In genomic region chr9:127866535-127866934, GRCh38 we compare ENCODE assay signal across 25 cellular contexts. TPM values are rescaled to one million over a fixed set of nuclear protein-coding genes. Genes with fewer than 3 reads are reported as not detected.
DNase-seq lines count a peak whose midpoint lies in the region; ATAC-seq, FAIRE-seq and TF ChIP-seq lines count a peak whose summit lies in the region.
"Had no signal": no experiment of that assay in that cellular context is flagged by ENCODE, and none has a peak within 500 bp of the region (broad histone marks: within the 10 kb centered on the region; RNA-seq: fewer than 3 reads in every experiment).

No MANE protein-coding gene starts in this region.

- H3K9ac ChIP-seq in BLaER1, result peak overlapping the region; percentile 71; the same call in 1 of the 2 replicates

- TF ChIP-seq CTCF in GM10248 (IDR thresholded peaks at IDR 0.05; ENCODE audit: control extremely low read depth, extremely low read depth, low read depth, missing control alignments), result no peak

- H3K27ac ChIP-seq in BLaER1, result peak overlapping the region; percentile 92
- H3K27ac ChIP-seq in small intestine (ENCODE audit: low read depth in 1 of 2, low read length in 1 of 2), result no peak overlapping the region
- H3K27ac ChIP-seq: psoas muscle, SK-N-MC had no signal

- 90 to 91% (median 91%) methylated on average over 13 of the region's 13 CpGs for WGBS in small intestine, 3 donors

- H3K27ac Mint-ChIP-seq in T-cell, result peak overlapping the region; percentile 24 to 36
- H3K27ac Mint-ChIP-seq in natural killer cell treated with Interleukin-12 subunit alpha and Interleukin-12 subunit beta and Interleukin-15 and Interleukin-18, amount 100 ng/mL, for 72 hours, result no peak overlapping the region
- H3K27ac Mint-ChIP-seq: activated naive CD4-positive, alpha-beta T cell treated with anti-CD3 and anti-CD28 coated beads, Interleukin-2, amount 50 U/mL, for 24 hours had no signal

- H4K20me1 ChIP-seq in BLaER1, result no peaks in the 10 kb centered on the region

- H3K36me3 ChIP-seq in BLaER1 (peaks cover 8% of the 10 kb centered on the region; the same call in 1 of the 2 replicates), small intestine (ENCODE audit: control insufficient read depth in 2 of 2, insufficient read depth in 2 of 2, low read length in 2 of 2) (no peaks in the 10 kb centered on the region)

- CTCF ChIA-PET in GM10248 (lab: Yijun Ruan, JAX) (interaction anchor here (2.8 to 3.0 kb wide), 2 partner anchors 12 to 132 kb away, joined by 11 read pairs; partner anchors contain the start of genes ENG and TOR2A), T-cell (lab: Charles Lee) (no interaction called here)

- peak; percentile 72 for DNase-seq in GM10248 (ENCODE audit: extremely low spot score)
- no peak for DNase-seq in T-cell
- DNase-seq in natural killer cell treated with Interleukin-12 subunit alpha and Interleukin-12 subunit beta and Interleukin-15 and Interleukin-18, amount 100 ng/mL, for 72 hours (ENCODE audit: low spot score), result peak; percentile 44
- DNase-seq in small intestine, result no peak
- DNase-seq in effector CD8-positive, alpha-beta T cell (lab: John Stamatoyannopoulos, UW), result no peak
- DNase-seq: activated CD4-positive, alpha-beta T cell treated with anti-CD3 and anti-CD28 coated beads, Interleukin-2, amount 10 ng/mL, durations not matched to agents 7 days and 5 days; CD4-positive, alpha-beta memory T cell; cortex of kidney; DMS 273 treated with DMSO at 0.1 percent for 48 hours; esophagus squamous epithelium; islet precursor cell; NCI-H1417 treated with DMSO at 0.1 percent for 48 hours; NCI-H446 treated with DMSO at 0.1 percent for 48 hours; NK-92 treated with Interleukin-12 subunit alpha and Interleukin-12 subunit beta, amount 100 ng/mL, for 24 hours; psoas muscle; testis had no signal

- no peak overlapping the region for H3K4me3 Mint-ChIP-seq in T-cell
- no peak overlapping the region for H3K4me3 Mint-ChIP-seq in natural killer cell treated with Interleukin-12 subunit alpha and Interleukin-12 subunit beta and Interleukin-15 and Interleukin-18, amount 100 ng/mL, for 72 hours
- H3K4me3 Mint-ChIP-seq: activated CD4-positive, alpha-beta T cell treated with anti-CD3 and anti-CD28 coated beads, Interleukin-2, amount 10 ng/mL, durations not matched to agents 7 days and 5 days; activated naive CD4-positive, alpha-beta T cell treated with anti-CD3 and anti-CD28 coated beads, Interleukin-2, amount 50 U/mL, for 24 hours; CD4-positive, alpha-beta memory T cell; endodermal cell had no signal

- H3K9me3 ChIP-seq in BLaER1, result no peaks in the 10 kb centered on the region
- H3K9me3 ChIP-seq in small intestine (ENCODE audit: control insufficient read depth, low read depth), result no peaks in the 10 kb centered on the region
- H3K9me3 ChIP-seq: esophagus squamous epithelium, psoas muscle, testis had no signal

- H3K9me3 Mint-ChIP-seq in T-cell, result no peaks in the 10 kb centered on the region
- H3K9me3 Mint-ChIP-seq in natural killer cell treated with Interleukin-12 subunit alpha and Interleukin-12 subunit beta and Interleukin-15 and Interleukin-18, amount 100 ng/mL, for 72 hours, result no peaks in the 10 kb centered on the region
- H3K9me3 Mint-ChIP-seq: activated CD4-positive, alpha-beta T cell treated with anti-CD3 and anti-CD28 coated beads, Interleukin-2, amount 10 ng/mL, durations not matched to agents 7 days and 5 days; activated naive CD4-positive, alpha-beta T cell treated with anti-CD3 and anti-CD28 coated beads, Interleukin-2, amount 50 U/mL, for 24 hours; CD4-positive, alpha-beta memory T cell; endodermal cell had no signal

- ATAC-seq in T-cell (replicated peaks in 1 of 4) (no peak), GM18909 (IDR thresholded peaks at IDR 0.05; ENCODE audit: poor library complexity, unreplicated experiment) (no peak)
- ATAC-seq in natural killer cell treated with Interleukin-12 subunit alpha and Interleukin-12 subunit beta and Interleukin-15 and Interleukin-18, amount 100 ng/mL, for 72 hours, result no peak
- ATAC-seq: Panc1, psoas muscle had no signal

- H3K4me1 Mint-ChIP-seq in T-cell, result peaks cover 34 to 38% (median 37%) of the 10 kb centered on the region in 3 donors
- H3K4me1 Mint-ChIP-seq in natural killer cell treated with Interleukin-12 subunit alpha and Interleukin-12 subunit beta and Interleukin-15 and Interleukin-18, amount 100 ng/mL, for 72 hours (ENCODE audit: low read depth in 2 of 2), result peaks cover 18 to 27% of the 10 kb centered on the region in 2 donors

- FAIRE-seq in small intestine (lab: Jason Lieb, UNC), result no peak
- FAIRE-seq: frontal cortex, H1 had no signal

- POLR2A ChIA-PET in GM10248 (lab: Yijun Ruan, JAX), result no interaction called here
- POLR2A ChIA-PET in T-cell (lab: Charles Lee), result interaction anchor here in 1 of 2 donors (0.7 kb wide), 1 partner anchor 12 kb away, joined by 7 read pairs; the partner anchor contains the start of gene ENG

- H3K27me3 ChIP-seq in BLaER1, result no peaks in the 10 kb centered on the region
- H3K27me3 ChIP-seq in small intestine (ENCODE audit: control insufficient read depth in 2 of 2, insufficient read depth in 2 of 2, low read length in 2 of 2), result no peaks in the 10 kb centered on the region
- H3K27me3 ChIP-seq: esophagus squamous epithelium, testis had no signal

- H3K4me2 ChIP-seq in BLaER1, result peak overlapping the region; percentile 92

- no peak overlapping the region for H3K4me3 ChIP-seq in BLaER1
- H3K4me3 ChIP-seq in small intestine (ENCODE audit: low read depth in 1 of 2, low read length in 2 of 2), result no peak overlapping the region
- H3K4me3 ChIP-seq: esophagus squamous epithelium, lung, psoas muscle, SK-N-MC, testis had no signal

- no peaks in the 10 kb centered on the region for H3K27me3 Mint-ChIP-seq in T-cell
- H3K27me3 Mint-ChIP-seq in natural killer cell treated with Interleukin-12 subunit alpha and Interleukin-12 subunit beta and Interleukin-15 and Interleukin-18, amount 100 ng/mL, for 72 hours, result no peaks in the 10 kb centered on the region
- H3K27me3 Mint-ChIP-seq: activated CD4-positive, alpha-beta T cell treated with anti-CD3 and anti-CD28 coated beads, Interleukin-2, amount 10 ng/mL, durations not matched to agents 7 days and 5 days; activated naive CD4-positive, alpha-beta T cell treated with anti-CD3 and anti-CD28 coated beads, Interleukin-2, amount 50 U/mL, for 24 hours; CD4-positive, alpha-beta memory T cell had no signal

- no peaks in the 10 kb centered on the region for H3K36me3 Mint-ChIP-seq in T-cell
- no peaks in the 10 kb centered on the region for H3K36me3 Mint-ChIP-seq in natural killer cell treated with Interleukin-12 subunit alpha and Interleukin-12 subunit beta and Interleukin-15 and Interleukin-18, amount 100 ng/mL, for 72 hours
- H3K36me3 Mint-ChIP-seq: activated naive CD4-positive, alpha-beta T cell treated with anti-CD3 and anti-CD28 coated beads, Interleukin-2, amount 50 U/mL, for 24 hours had no signal

- peaks cover 92% of the 10 kb centered on the region for H3K4me1 ChIP-seq in BLaER1
- peaks cover 0 to 5% of the 10 kb centered on the region in 2 donors for H3K4me1 ChIP-seq in small intestine (ENCODE audit: control insufficient read depth in 2 of 2, insufficient read depth in 1 of 2, low read depth in 1 of 2, low read length in 1 of 2)

RNA-seq across cellular contexts. Expression of gene AK1, which starts 10.9 kb away (rescaled TPM):
- total RNA-seq in T-cell, result 10 to 100 TPM; 40.5 to 54.9 (median 50.4) TPM
- total RNA-seq in natural killer cell treated with Interleukin-12 subunit alpha and Interleukin-12 subunit beta and Interleukin-15 and Interleukin-18, amount 100 ng/mL, for 72 hours, result 10 to 100 TPM; 11.5 to 13.0 TPM
- polyA plus RNA-seq in small intestine, result 10 to 100 TPM; 50.8 to 60.6 (median 52.5) TPM

RNA-seq across cellular contexts. Expression of gene ENG, which starts 12.1 kb away (rescaled TPM):
- 10 to 100 TPM in 1 of 5 donors, 1 to 10 TPM in 4; 6.8 to 16.7 (median 8.8) TPM for total RNA-seq in T-cell
- total RNA-seq in natural killer cell treated with Interleukin-12 subunit alpha and Interleukin-12 subunit beta and Interleukin-15 and Interleukin-18, amount 100 ng/mL, for 72 hours, result 10 to 100 TPM; 12.7 to 34.1 TPM
- polyA plus RNA-seq in small intestine, result 10 to 100 TPM in 1 of 3 donors, 1 to 10 TPM in 2; 3.1 to 84.0 (median 5.7) TPM

RNA-seq across cellular contexts. Expression of gene ST6GALNAC6, which starts 32.9 kb away (rescaled TPM):
- 100 to 1,000 TPM in 2 of 5 donors, 10 to 100 TPM in 3; 73.0 to 123 (median 86.3) TPM for total RNA-seq in T-cell
- 10 to 100 TPM; 53.4 to 67.2 TPM for total RNA-seq in natural killer cell treated with Interleukin-12 subunit alpha and Interleukin-12 subunit beta and Interleukin-15 and Interleukin-18, amount 100 ng/mL, for 72 hours
- polyA plus RNA-seq in small intestine, result 10 to 100 TPM in 2 of 3 donors, 1 to 10 TPM in 1; 2.2 to 31.8 (median 15.4) TPM

RNA-seq across cellular contexts. Expression of gene ST6GALNAC4, which starts 50.3 kb away (rescaled TPM):
- total RNA-seq in T-cell, result 10 to 100 TPM; 24.9 to 40.7 (median 35.1) TPM
- total RNA-seq in natural killer cell treated with Interleukin-12 subunit alpha and Interleukin-12 subunit beta and Interleukin-15 and Interleukin-18, amount 100 ng/mL, for 72 hours, result 10 to 100 TPM; 17.5 to 44.5 TPM
- polyA plus RNA-seq in small intestine, result 10 to 100 TPM; 20.4 to 34.7 (median 24.6) TPM

Comparison
In these comparisons a context has a peak if more than half of its experiments do, and no peak if none do; other contexts are left out.
1. DNase-seq: peak in GM10248 (single experiment) and natural killer cell treated with Interleukin-12 subunit alpha and Interleukin-12 subunit beta and Interleukin-15 and Interleukin-18, amount 100 ng/mL, for 72 hours (single experiment); none in T-cell (0 of 34), small intestine (single experiment) and effector CD8-positive, alpha-beta T cell (single experiment).
2. H3K27ac Mint-ChIP-seq: peak in T-cell (2 of 2); none in natural killer cell treated with Interleukin-12 subunit alpha and Interleukin-12 subunit beta and Interleukin-15 and Interleukin-18, amount 100 ng/mL, for 72 hours (0 of 2).